In genomic region chr2:54430649-54431048, GRCh38 we compare ENCODE assay signal across 20 cellular contexts. TPM values are rescaled to one million over a fixed set of nuclear protein-coding genes. Genes with fewer than 3 reads are reported as not detected.
A peak's percentile ranks its signal among the peaks of the same experiment; 100 is the strongest.
DNase-seq lines count a peak whose midpoint lies in the region; ATAC-seq, FAIRE-seq and TF ChIP-seq lines count a peak whose summit lies in the region.
"Had no signal": no experiment of that assay in that cellular context is flagged by ENCODE, and none has a peak within 500 bp of the region (broad histone marks: within the 10 kb centered on the region; RNA-seq: fewer than 3 reads in every experiment).

No MANE protein-coding gene starts in this region.

- 29% methylated on average over 5 of the region's 5 CpGs for WGBS in K562 (ENCODE audit: insufficient coverage, low coverage, missing lambda C conversion rate)
- WGBS in heart right ventricle, 2 donors: 55 to 65% methylated on average over 5 of the region's 5 CpGs
- 90% methylated on average over 2 to 5 of the region's 5 CpGs for WGBS in transverse colon (ENCODE audit: low coverage in 1 of 2), 2 donors

- ATAC-seq in K562 (no peak), heart right ventricle (peak; percentile 57 to 77 (median 62)), GM21367 (IDR thresholded peaks at IDR 0.05; ENCODE audit: unreplicated experiment) (no peak), HG03520 (IDR thresholded peaks at IDR 0.05; ENCODE audit: unreplicated experiment) (no peak)
- ATAC-seq: activated CD8-positive, alpha-beta T cell treated with anti-CD3 and anti-CD28 coated beads, Interleukin-2, amount 10 ng/mL, durations not matched to agents 7 days and 5 days; GM12878 had no signal

- no peak overlapping the region for H3K27ac ChIP-seq in K562 (ENCODE audit: extremely low read depth, low read depth, low read length)
- peak overlapping the region; percentile 69 to 90 (median 81) for H3K27ac ChIP-seq in heart right ventricle
- H3K27ac ChIP-seq in parathyroid adenoma: peak overlapping the region; percentile 63
- H3K27ac ChIP-seq in transverse colon: peak overlapping the region in 3 of 4 donors; percentile 18 to 43 (median 29)
- H3K27ac ChIP-seq: SK-N-MC had no signal

- H2AFZ ChIP-seq in K562 (ENCODE audit: low read depth, low read length) (peak overlapping the region; percentile 74; the same call in 1 of the 2 replicates), parathyroid adenoma (no peak overlapping the region)

- H3K79me2 ChIP-seq in K562 (ENCODE audit: control insufficient read depth, insufficient read depth, low read length) (no peaks in the 10 kb centered on the region), parathyroid adenoma (no peaks in the 10 kb centered on the region)

- no peak overlapping the region for H3K4me3 ChIP-seq in K562
- no peak overlapping the region for H3K4me3 ChIP-seq in heart right ventricle
- H3K4me3 ChIP-seq in parathyroid adenoma (ENCODE audit: low read depth, low read length): no peak overlapping the region
- no peak overlapping the region for H3K4me3 ChIP-seq in transverse colon
- H3K4me3 ChIP-seq: GM12878, SK-N-MC had no signal

- H3K4me1 ChIP-seq in K562 (replicated peaks in 1 of 2; ENCODE audit: control insufficient read depth in 2 of 2, insufficient read depth in 2 of 2, low read length in 2 of 2) (no peaks in the 10 kb centered on the region; a peak in 1 of 5 replicates), heart right ventricle (peaks cover 23 to 97% (median 75%) of the 10 kb centered on the region in 9 donors), parathyroid adenoma (peaks cover 28% of the 10 kb centered on the region), transverse colon (peaks cover 0 to 6% (median 0%) of the 10 kb centered on the region in 4 donors)

- intact Hi-C loops in K562 (cut with micrococcal nuclease) (no loop called here), heart right ventricle (cut with DNase I) (loop anchor here in 1 of 10 donors (10.0 kb wide), 1 partner anchor 56 kb away; no protein-coding TSS in a partner anchor), transverse colon (cut with DNase I; ENCODE audit: low total_unique reads) (no loop called here)

- H3K9me3 ChIP-seq in K562 (replicated peaks; ENCODE audit: control insufficient read depth, insufficient read depth, low read depth, low read length): no peaks in the 10 kb centered on the region; the same call in 1 of the 2 replicates
- H3K9me3 ChIP-seq in heart right ventricle: no peaks in the 10 kb centered on the region
- no peaks in the 10 kb centered on the region for H3K9me3 ChIP-seq in parathyroid adenoma (ENCODE audit: control insufficient read depth, low read length)
- H3K9me3 ChIP-seq in transverse colon: no peaks in the 10 kb centered on the region

- H3K27me3 ChIP-seq in K562 (ENCODE audit: control insufficient read depth in 2 of 2, insufficient read depth in 2 of 2, low read length in 2 of 2) (peaks cover 3 to 19% of the 10 kb centered on the region in 2 experiments; a peak in 4 of 5 replicates), heart right ventricle (no peaks in the 10 kb centered on the region), parathyroid adenoma (ENCODE audit: control insufficient read depth, insufficient read depth, low read length) (no peaks in the 10 kb centered on the region), transverse colon (no peaks in the 10 kb centered on the region)

- TF ChIP-seq RAD21 in K562 (CRISPR knock-in tag; conservative IDR thresholded peaks at IDR 0.05 in 1 of 2, IDR thresholded peaks at IDR 0.05 in 1 of 2): no peak

- POLR2A ChIA-PET in K562 (lab: Yijun Ruan, JAX): no interaction called here

- CTCF ChIA-PET in K562 (lab: Yijun Ruan, JAX; ENCODE audit: low intra/inter-chr PET ratio): no interaction called here

- FAIRE-seq in K562 (lab: Jason Lieb, UNC): no peak
- FAIRE-seq: bronchial epithelial cell, GM12878 had no signal

- H3K36me3 ChIP-seq in K562 (ENCODE audit: control insufficient read depth, insufficient read depth, low read length) (no peaks in the 10 kb centered on the region), heart right ventricle (no peaks in the 10 kb centered on the region), parathyroid adenoma (ENCODE audit: control insufficient read depth, insufficient read depth, low read length) (no peaks in the 10 kb centered on the region), transverse colon (no peaks in the 10 kb centered on the region)

- H3K9me1 ChIP-seq in K562 (ENCODE audit: control insufficient read depth, insufficient read depth, low read length): no peaks in the 10 kb centered on the region

- TF ChIP-seq EP300 in K562 (IDR thresholded peaks at IDR 0.05; ENCODE audit: low read length): no peak
- TF ChIP-seq EP300 in transverse colon (IDR thresholded peaks at IDR 0.05; ENCODE audit: low read depth): no peak

- TF ChIP-seq POLR2A in K562 (conservative IDR thresholded peaks at IDR 0.05) (no peak), transverse colon (IDR thresholded peaks at IDR 0.05) (no peak)

- in situ Hi-C loops in K562 (cut with MboI) (no loop called here), transverse colon (cut with MboI; ENCODE audit: low pct_ligation_motif_present in 1 of 4, low pct_unique_long_range_greater_than_20kb in 1 of 4, low sequenced_read_pairs in 3 of 4) (no loop called here)

- BruUV-seq in K562 (replicated peaks; lab: Mats Ljungman, UMichigan): no TSS peak

- H3K9ac ChIP-seq in K562 (ENCODE audit: insufficient read depth in 1 of 2, low read depth in 2 of 2, low read length in 2 of 2) (no peak overlapping the region), parathyroid adenoma (no peak overlapping the region)

- DNase-seq in K562 (ENCODE audit: extremely low read depth in 1 of 4, low spot score in 3 of 4): no peak
- DNase-seq in heart right ventricle: no peak
- no peak for DNase-seq in transverse colon
- no peak for DNase-seq in mesenteric fat pad (ENCODE audit: low spot score)
- no peak for DNase-seq in DMS 273 treated with DMSO at 0.1 percent for 48 hours (lab: John Stamatoyannopoulos, UW)
- DNase-seq: activated CD4-positive, CD25-positive, alpha-beta regulatory T cell; activated CD8-positive, alpha-beta T cell treated with anti-CD3 and anti-CD28 coated beads, Interleukin-2, amount 10 ng/mL, durations not matched to agents 7 days and 5 days; activated naive CD8-positive, alpha-beta T cell treated with anti-CD3 and anti-CD28 coated beads for 36 hours; effector CD8-positive, alpha-beta T cell; naive B cell; NCI-H1092 treated with DMSO at 0.1 percent for 48 hours; NCI-H2107; NCI-H526; posterior cingulate gyrus had no signal

- TF ChIP-seq CTCF in K562 (IDR thresholded peaks at IDR 0.05 in 2 of 3, conservative IDR thresholded peaks at IDR 0.05 in 1 of 3; ENCODE audit: insufficient read depth in 2 of 3, low read depth in 1 of 3, low read length in 3 of 3) (no peak), heart right ventricle (IDR thresholded peaks at IDR 0.05) (no peak), parathyroid adenoma (IDR thresholded peaks at IDR 0.05) (no peak), transverse colon (IDR thresholded peaks at IDR 0.05) (no peak)

- H4K20me1 ChIP-seq in K562 (replicated peaks; ENCODE audit: control insufficient read depth, insufficient read depth, low read length): no peaks in the 10 kb centered on the region

- H3K4me2 ChIP-seq in K562 (ENCODE audit: insufficient read depth, low read length) (no peak overlapping the region), parathyroid adenoma (ENCODE audit: low read length) (no peak overlapping the region)

TF ChIP-seq in K562, 482 proteins besides CTCF, POLR2A, EP300 and RAD21:
- no peak for TF ChIP-seq NFIC (IDR thresholded peaks at IDR 0.05)
- TF ChIP-seq BACH1 (tag; IDR thresholded peaks at IDR 0.05): no peak
TF ChIP-seq in K562: peak in this region for 0.

RNA-seq across cellular contexts. Expression of gene SPTBN1, which starts 25.5 kb away (rescaled TPM):
- total RNA-seq in K562 (2011; cell fraction: chromatin; rRNA removed; ENCODE audit: low replicate concordance): 34.6 and 62.2 TPM in 2 replicates
- total RNA-seq in K562 (2011; cell fraction: nucleolus; rRNA removed): 19.0 and 22.5 TPM in 2 replicates
- total RNA-seq in K562 (2011; cell fraction: nucleoplasm; rRNA removed): 39.6 and 60.9 TPM in 2 replicates
- total RNA-seq in K562 (2014; rRNA removed) (44.7 and 50.1 TPM in 2 replicates), K562 (2014; rRNA removed; fragmentation: Illumina TruSeq; extraction: Trizol) (34.4 and 35.3 TPM in 2 replicates), K562 (2015; rRNA removed; fragmentation: Illumina TruSeq; extraction: Trizol) (53.1 and 53.7 TPM in 2 replicates), K562 (2021) (56.6 and 66.8 TPM in 2 replicates), heart right ventricle (100 to 1,000 TPM; 366 to 643 (median 507) TPM), transverse colon (100 to 1,000 TPM; 269 to 301 (median 285) TPM), mesenteric fat pad (776 TPM)
- polyA plus RNA-seq in K562 (2011; rRNA removed) (10.0 and 12.3 TPM in 2 replicates), K562 (2014; fragmentation: Illumina TruSeq; extraction: Trizol) (30.3 and 31.4 TPM in 2 replicates), K562 (2014; fragmentation: Nextera tagmentation; extraction: Ambion mirVana) (10 to 100 TPM in 1 of 2 experiments, 1 to 10 TPM in 1; 8.9 to 16.8 TPM), K562 (2014; rRNA removed) (22.5 and 25.2 TPM in 2 replicates), heart right ventricle (100 to 1,000 TPM in 1 of 2 donors, 10 to 100 TPM in 1; 91.1 to 142 TPM)
- polyA plus RNA-seq in K562 (2011; cell fraction: cytosol; rRNA removed): 4.5 and 5.6 TPM in 2 replicates
- polyA plus RNA-seq in K562 (2011; cell fraction: nucleus; rRNA removed): 37.2 and 71.1 TPM in 2 replicates
- polyA plus RNA-seq in K562 (2012): 38.4 and 48.5 TPM in 2 replicates
- 28.4 and 38.6 TPM in 2 replicates for polyA minus RNA-seq in K562 (2011; rRNA and poly(A)+ RNA removed)
- polyA minus RNA-seq in K562 (2011; cell fraction: cytosol; rRNA and poly(A)+ RNA removed): 19.4 and 23.3 TPM in 2 replicates
- polyA minus RNA-seq in K562 (2011; cell fraction: nucleus; rRNA and poly(A)+ RNA removed): 21.3 and 77.5 TPM in 2 replicates

Comparison
In these comparisons a context has a peak if more than half of its experiments do, and no peak if none do; other contexts are left out.
1. ATAC-seq: peak in heart right ventricle (8 of 8); none in K562 (single experiment), GM21367 (single experiment) and HG03520 (single experiment).